Comparison of ENCODE assay signal across 8 cellular contexts in genomic region chr14:103808403-103809001, GRCh38. TPM values are rescaled to one million over a fixed set of nuclear protein-coding genes. Genes with fewer than 3 reads are reported as not detected.
DNase-seq lines count a peak whose midpoint lies in the region; ATAC-seq and TF ChIP-seq lines count a peak whose summit lies in the region.

No MANE protein-coding gene starts in this region.

- no peak for ATAC-seq in GM18861 (IDR thresholded peaks at IDR 0.05; ENCODE audit: unreplicated experiment)

- no peaks in the 10 kb centered on the region for H3K9me3 ChIP-seq in SJSA1 (replicated peaks)

- DNase-seq in DMS114 treated with DMSO at 0.1 percent for 48 hours (lab: John Stamatoyannopoulos, UW; ENCODE audit: unreplicated experiment): peak; percentile 38
- DNase-seq in LNCaP clone FGC (ENCODE audit: low read depth): peak; percentile 54
- DNase-seq in SJSA1 (ENCODE audit: low read depth in 1 of 2, low spot score in 2 of 2): peak; percentile 40 to 70
- peak; percentile 60 for DNase-seq in activated naive CD4-positive, alpha-beta T cell treated with Interleukin-2 at 50 U/mL for 16 hours
- peak; percentile 76 for DNase-seq in glutamatergic neuron
- DNase-seq in posterior cingulate gyrus: peak in 7 of 10 donors; percentile 36 to 92 (median 62)
- DNase-seq in ureter (ENCODE audit: low spot score): peak; percentile 81

- TF ChIP-seq CTCF in LNCaP clone FGC (IDR thresholded peaks at IDR 0.05; ENCODE audit: control insufficient read depth, extremely low read depth, insufficient read depth) (peak; percentile 79), glutamatergic neuron (IDR thresholded peaks at IDR 0.05; ENCODE audit: partially characterized antibody, unreplicated experiment) (peak; percentile 73)

- H3K4me3 ChIP-seq in LNCaP clone FGC (ENCODE audit: low read depth, low read length) (no peak overlapping the region), SJSA1 (no peak overlapping the region)

- no peaks in the 10 kb centered on the region for H3K36me3 Mint-ChIP-seq in glutamatergic neuron (ENCODE audit: unreplicated experiment)

- no peak overlapping the region for H3K27ac Mint-ChIP-seq in glutamatergic neuron (ENCODE audit: unreplicated experiment)

- H3K4me1 Mint-ChIP-seq in glutamatergic neuron (ENCODE audit: low read depth, unreplicated experiment): no peaks in the 10 kb centered on the region

- H3K9me3 Mint-ChIP-seq in glutamatergic neuron (ENCODE audit: unreplicated experiment): peaks cover 2% of the 10 kb centered on the region

- intact Hi-C loops in posterior cingulate gyrus (cut with DNase I): loop anchor here (2.0 to 5.0 kb wide), 2 partner anchors 104 to 174 kb away; no protein-coding TSS in a partner anchor

- H3K27ac ChIP-seq in SJSA1: no peak overlapping the region

- no peaks in the 10 kb centered on the region for H3K27me3 Mint-ChIP-seq in glutamatergic neuron (ENCODE audit: unreplicated experiment)

- no peaks in the 10 kb centered on the region for H3K4me1 ChIP-seq in SJSA1 (replicated peaks)

- no peak overlapping the region for H3K4me3 Mint-ChIP-seq in glutamatergic neuron (ENCODE audit: unreplicated experiment)

- H3K36me3 ChIP-seq in SJSA1: no peaks in the 10 kb centered on the region

- H3K27me3 ChIP-seq in SJSA1 (replicated peaks): no peaks in the 10 kb centered on the region

RNA-seq across cellular contexts. Expression of gene PPP1R13B, which starts 38.9 kb away (rescaled TPM):
- 1.2 and 3.0 TPM in 2 replicates for total RNA-seq in SJSA1 (2014; rRNA removed; shearing (Covaris generic))
- 24.6 TPM for total RNA-seq in glutamatergic neuron (ENCODE audit: unreplicated experiment)
- total RNA-seq in ureter: 94.4 TPM
